ENCODE assay signal across 40 cellular contexts in the genomic region with DNA sequence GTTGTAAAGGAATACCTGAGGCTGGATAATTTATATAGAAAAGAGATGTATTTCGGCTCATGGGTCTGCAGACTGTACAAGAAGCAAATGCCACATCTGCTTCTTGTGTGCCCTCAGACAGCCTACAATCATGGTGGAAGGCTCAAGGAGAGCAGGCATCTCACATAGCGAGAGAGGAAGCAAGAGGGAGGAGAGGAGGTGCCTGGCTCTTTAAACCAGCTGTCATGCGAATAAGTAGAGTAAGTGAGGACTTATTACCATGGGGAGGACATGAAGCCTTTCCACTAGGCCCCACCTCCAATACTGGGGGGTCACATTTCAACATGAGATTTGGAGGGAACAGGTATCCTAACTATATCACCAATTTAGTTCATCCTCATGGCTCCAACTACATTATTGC.
"Had no signal": no experiment of that assay in that cellular context is flagged by ENCODE, and none has a peak within 500 bp of the region (broad histone marks: within the 10 kb centered on the region; RNA-seq: fewer than 3 reads in every experiment).

No MANE protein-coding gene starts in this region.

- H3K4me1 ChIP-seq: ascending aorta, body of pancreas, breast epithelium had no signal

- ATAC-seq: activated naive CD4-positive, alpha-beta T cell treated with anti-CD3 and anti-CD28 coated beads, Interleukin-2, amount 50 U/mL, for 72 hours; activated naive CD8-positive, alpha-beta T cell treated with anti-CD3 and anti-CD28 coated beads, Interleukin-2, amount 50 U/mL, for 24 hours; activated T-cell treated with anti-CD3 and anti-CD28 coated beads, Interleukin-2, amount 50 U/mL, for 4 hours; activated T-cell treated with anti-CD3 and anti-CD28 coated beads, Interleukin-2, amount 50 U/mL, for 72 hours; activated T-helper 17 cell treated with anti-CD3 and anti-CD28 coated beads, Interleukin-2, amount 50 U/mL, for 72 hours; body of pancreas had no signal

- FAIRE-seq: astrocyte, bronchial epithelial cell had no signal

- H3K9me3 ChIP-seq: adrenal gland, ascending aorta, body of pancreas, breast epithelium had no signal

- H3K27ac Mint-ChIP-seq: activated naive CD4-positive, alpha-beta T cell treated with anti-CD3 and anti-CD28 coated beads for 36 hours; activated naive CD4-positive, alpha-beta T cell treated with anti-CD3 and anti-CD28 coated beads, Interleukin-2, amount 10 ng/mL, durations not matched to agents 7 days and 5 days; activated naive CD4-positive, alpha-beta T cell treated with anti-CD3 and anti-CD28 coated beads, Interleukin-2, amount 50 U/mL, for 24 hours; activated naive CD4-positive, alpha-beta T cell treated with anti-CD3 and anti-CD28 coated beads, Interleukin-2, amount 50 U/mL, for 72 hours; activated naive CD8-positive, alpha-beta T cell; activated naive CD8-positive, alpha-beta T cell treated with anti-CD3 and anti-CD28 coated beads for 36 hours; activated naive CD8-positive, alpha-beta T cell treated with anti-CD3 and anti-CD28 coated beads, Interleukin-2, amount 10 ng/mL, durations not matched to agents 7 days and 5 days; activated naive CD8-positive, alpha-beta T cell treated with anti-CD3 and anti-CD28 coated beads, Interleukin-2, amount 50 U/mL, for 24 hours; activated T-cell treated with anti-CD3 and anti-CD28 coated beads, Interleukin-2, amount 50 U/mL, for 24 hours; activated T-cell treated with anti-CD3 and anti-CD28 coated beads, Interleukin-2, amount 50 U/mL, for 72 hours; activated T-helper 17 cell treated with anti-CD3 and anti-CD28 coated beads, Interleukin-2, amount 50 U/mL, for 72 hours; activated T-helper 2 cell treated with anti-CD3 and anti-CD28 coated beads, Interferon-gamma antibody, Interleukin-2, Interleukin-4, amounts not matched to agents 10 μg/mL and 5 μg/mL and 100 μg/mL, durations not matched to agents 14 hours and 24 hours and 36 hours; brain had no signal

- DNase-seq: activated effector memory CD4-positive, alpha-beta T cell treated with anti-CD3 and anti-CD28 coated beads, Interleukin-2, amount 50 U/mL, for 16 hours; activated effector memory CD4-positive, alpha-beta T cell treated with Interleukin-2 at 50 U/mL for 16 hours; activated gamma-delta T cell; activated gamma-delta T cell treated with Interleukin-2 at 50 U/mL for 16 hours; activated naive CD4-positive, alpha-beta T cell; activated naive CD4-positive, alpha-beta T cell treated with anti-CD3 and anti-CD28 coated beads for 36 hours; activated naive CD4-positive, alpha-beta T cell treated with anti-CD3 and anti-CD28 coated beads, Interleukin-2, amount 10 ng/mL, durations not matched to agents 7 days and 5 days; activated naive CD4-positive, alpha-beta T cell treated with anti-CD3 and anti-CD28 coated beads, Interleukin-2, amount 50 U/mL, for 16 hours; activated naive CD4-positive, alpha-beta T cell treated with Interleukin-2 at 50 U/mL for 16 hours; activated naive CD8-positive, alpha-beta T cell treated with anti-CD3 and anti-CD28 coated beads for 36 hours; activated naive CD8-positive, alpha-beta T cell treated with anti-CD3 and anti-CD28 coated beads, Interleukin-2, amount 10 ng/mL, durations not matched to agents 7 days and 5 days; activated naive CD8-positive, alpha-beta T cell treated with anti-CD3 and anti-CD28 coated beads, Interleukin-2, amount 50 U/mL, for 24 hours; activated T-cell treated with anti-CD3 and anti-CD28 coated beads for 4 hours; activated T-cell treated with anti-CD3 and anti-CD28 coated beads, Interleukin-2, amount 50 U/mL, for 1 hour; activated T-cell treated with anti-CD3 and anti-CD28 coated beads, Interleukin-2, amount 50 U/mL, for 24 hours; activated T-cell treated with anti-CD3 and anti-CD28 coated beads, Interleukin-2, amount 50 U/mL, for 4 hours; activated T-cell treated with anti-CD3 and anti-CD28 coated beads, Interleukin-2, amount 50 U/mL, for 48 hours; activated T-cell treated with anti-CD3 and anti-CD28 coated beads, Interleukin-2, amount 50 U/mL, for 72 hours; adrenal gland; amniotic stem cell; amygdala; anterior cingulate cortex; aorta; body of pancreas; brain microvascular endothelial cell; caudate nucleus; central memory CD4-positive, alpha-beta T cell; cerebellar nuclear complex had no signal

- H3K4me3 Mint-ChIP-seq: activated naive CD4-positive, alpha-beta T cell treated with anti-CD3 and anti-CD28 coated beads for 36 hours; activated naive CD4-positive, alpha-beta T cell treated with anti-CD3 and anti-CD28 coated beads, Interleukin-2, amount 10 ng/mL, durations not matched to agents 7 days and 5 days; activated naive CD4-positive, alpha-beta T cell treated with anti-CD3 and anti-CD28 coated beads, Interleukin-2, amount 50 U/mL, for 24 hours; activated naive CD8-positive, alpha-beta T cell; activated naive CD8-positive, alpha-beta T cell treated with anti-CD3 and anti-CD28 coated beads for 36 hours; activated naive CD8-positive, alpha-beta T cell treated with anti-CD3 and anti-CD28 coated beads, Interleukin-2, amount 10 ng/mL, durations not matched to agents 7 days and 5 days; activated naive CD8-positive, alpha-beta T cell treated with anti-CD3 and anti-CD28 coated beads, Interleukin-2, amount 50 U/mL, for 24 hours; activated T-cell treated with anti-CD3 and anti-CD28 coated beads, Interleukin-2, amount 50 U/mL, for 24 hours; activated T-cell treated with anti-CD3 and anti-CD28 coated beads, Interleukin-2, amount 50 U/mL, for 4 hours; activated T-cell treated with anti-CD3 and anti-CD28 coated beads, Interleukin-2, amount 50 U/mL, for 72 hours; activated T-helper 17 cell treated with anti-CD3 and anti-CD28 coated beads, Interleukin-2, amount 50 U/mL, for 72 hours; brain; central memory CD8-positive, alpha-beta T cell had no signal

- H3K27me3 Mint-ChIP-seq: activated naive CD4-positive, alpha-beta T cell treated with anti-CD3 and anti-CD28 coated beads, Interleukin-2, amount 10 ng/mL, durations not matched to agents 7 days and 5 days; activated naive CD4-positive, alpha-beta T cell treated with anti-CD3 and anti-CD28 coated beads, Interleukin-2, amount 50 U/mL, for 24 hours; activated naive CD8-positive, alpha-beta T cell; activated naive CD8-positive, alpha-beta T cell treated with anti-CD3 and anti-CD28 coated beads for 36 hours; activated naive CD8-positive, alpha-beta T cell treated with anti-CD3 and anti-CD28 coated beads, Interleukin-2, amount 10 ng/mL, durations not matched to agents 7 days and 5 days; activated naive CD8-positive, alpha-beta T cell treated with anti-CD3 and anti-CD28 coated beads, Interleukin-2, amount 50 U/mL, for 24 hours; activated T-cell treated with anti-CD3 and anti-CD28 coated beads, Interleukin-2, amount 50 U/mL, for 24 hours; activated T-helper 17 cell treated with anti-CD3 and anti-CD28 coated beads, Interleukin-2, amount 50 U/mL, for 72 hours; brain; central memory CD8-positive, alpha-beta T cell had no signal

- H3K36me3 ChIP-seq: adrenal gland, ascending aorta, brain microvascular endothelial cell, breast epithelium, cardiac muscle cell had no signal

- H3K9me3 Mint-ChIP-seq: activated naive CD4-positive, alpha-beta T cell treated with anti-CD3 and anti-CD28 coated beads for 36 hours; brain had no signal

- H3K4me3 ChIP-seq: adrenal gland, ascending aorta, body of pancreas, breast epithelium, cardiac muscle cell had no signal

- H3K36me3 Mint-ChIP-seq: activated naive CD4-positive, alpha-beta T cell treated with anti-CD3 and anti-CD28 coated beads, Interleukin-2, amount 10 ng/mL, durations not matched to agents 7 days and 5 days; activated naive CD4-positive, alpha-beta T cell treated with anti-CD3 and anti-CD28 coated beads, Interleukin-2, amount 50 U/mL, for 24 hours; activated naive CD4-positive, alpha-beta T cell treated with anti-CD3 and anti-CD28 coated beads, Interleukin-2, amount 50 U/mL, for 72 hours; activated naive CD8-positive, alpha-beta T cell; activated naive CD8-positive, alpha-beta T cell treated with anti-CD3 and anti-CD28 coated beads for 36 hours; activated naive CD8-positive, alpha-beta T cell treated with anti-CD3 and anti-CD28 coated beads, Interleukin-2, amount 10 ng/mL, durations not matched to agents 7 days and 5 days; brain had no signal

- H3K27me3 ChIP-seq: adrenal gland, ascending aorta, body of pancreas, brain microvascular endothelial cell, breast epithelium, cardiac muscle cell had no signal

- H3K4me1 Mint-ChIP-seq: activated naive CD4-positive, alpha-beta T cell treated with anti-CD3 and anti-CD28 coated beads, Interleukin-2, amount 10 ng/mL, durations not matched to agents 7 days and 5 days; activated naive CD4-positive, alpha-beta T cell treated with anti-CD3 and anti-CD28 coated beads, Interleukin-2, amount 50 U/mL, for 24 hours; activated naive CD8-positive, alpha-beta T cell treated with anti-CD3 and anti-CD28 coated beads for 36 hours; activated naive CD8-positive, alpha-beta T cell treated with anti-CD3 and anti-CD28 coated beads, Interleukin-2, amount 10 ng/mL, durations not matched to agents 7 days and 5 days; activated naive CD8-positive, alpha-beta T cell treated with anti-CD3 and anti-CD28 coated beads, Interleukin-2, amount 50 U/mL, for 24 hours; activated T-helper 17 cell treated with anti-CD3 and anti-CD28 coated beads, Interleukin-2, amount 50 U/mL, for 72 hours; central memory CD8-positive, alpha-beta T cell had no signal

- H3K27ac ChIP-seq: adrenal gland, ascending aorta, body of pancreas, brain microvascular endothelial cell, breast epithelium, cardiac muscle cell had no signal
